Comparison of ENCODE assay signal across 21 cellular contexts in the genomic region with DNA sequence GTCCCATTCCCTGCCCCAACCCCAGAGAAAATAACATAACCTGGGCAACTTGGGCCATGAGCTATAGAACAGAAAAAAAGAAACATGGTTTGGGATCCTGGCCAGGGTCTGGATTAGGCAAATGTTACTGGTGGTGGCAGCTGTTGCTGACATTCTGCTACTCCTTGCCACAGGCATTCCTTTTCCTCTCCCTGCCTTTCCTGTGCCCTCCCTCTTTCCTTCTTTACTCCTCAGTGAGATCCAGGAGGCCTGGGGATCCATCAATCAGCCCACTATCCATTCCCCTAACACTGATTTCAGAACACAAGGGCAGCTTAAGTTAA.
"Had no signal": no experiment of that assay in that cellular context is flagged by ENCODE, and none has a peak within 500 bp of the region (broad histone marks: within the 10 kb centered on the region; RNA-seq: fewer than 3 reads in every experiment).

No MANE protein-coding gene starts in this region.

- H3K9ac ChIP-seq: parathyroid adenoma had no signal

- ATAC-seq: activated CD8-positive, alpha-beta T cell treated with anti-CD3 and anti-CD28 coated beads for 36 hours; activated T-cell treated with anti-CD3 and anti-CD28 coated beads, Interleukin-2, amount 50 U/mL, for 4 hours; body of pancreas; effector memory CD8-positive, alpha-beta T cell; left colon; naive thymus-derived CD4-positive, alpha-beta T cell; upper lobe of right lung; WTC11 had no signal

- H3K27me3 ChIP-seq: body of pancreas, neutrophil, upper lobe of right lung had no signal

- H3K4me3 ChIP-seq: body of pancreas, lung, upper lobe of right lung had no signal

- FAIRE-seq: small intestine, TTC549 had no signal

- H3K4me1 ChIP-seq: body of pancreas, parathyroid adenoma, upper lobe of right lung had no signal

- H3K4me3 Mint-ChIP-seq: activated CD8-positive, alpha-beta T cell treated with anti-CD3 and anti-CD28 coated beads for 36 hours; activated naive CD8-positive, alpha-beta T cell; activated T-cell treated with anti-CD3 and anti-CD28 coated beads, Interleukin-2, amount 50 U/mL, for 4 hours; central memory CD8-positive, alpha-beta T cell; dendritic cell treated with granulocyte-macrophage colony-stimulating factor and Interleukin-4, amounts not matched to agents 40 ng/mL and 50 ng/mL, for 4 days; effector memory CD8-positive, alpha-beta T cell; naive thymus-derived CD4-positive, alpha-beta T cell; stimulated activated naive CD8-positive, alpha-beta T cell treated with anti-CD3 and anti-CD28 coated beads, Interleukin-15, Interleukin-2, amounts not matched to agents 100 ng/mL and 50 ng/mL, for 24 hours; WTC11 had no signal

- H3K9me3 Mint-ChIP-seq: activated CD8-positive, alpha-beta T cell treated with anti-CD3 and anti-CD28 coated beads for 36 hours; activated T-cell treated with anti-CD3 and anti-CD28 coated beads, Interleukin-2, amount 50 U/mL, for 4 hours; central memory CD8-positive, alpha-beta T cell; dendritic cell treated with granulocyte-macrophage colony-stimulating factor and Interleukin-4, amounts not matched to agents 40 ng/mL and 50 ng/mL, for 4 days; stimulated activated naive CD8-positive, alpha-beta T cell treated with anti-CD3 and anti-CD28 coated beads, Interleukin-15, Interleukin-2, amounts not matched to agents 100 ng/mL and 50 ng/mL, for 24 hours had no signal

- DNase-seq: activated CD4-positive, alpha-beta T cell treated with anti-CD3 and anti-CD28 coated beads for 48 hours; activated CD8-positive, alpha-beta T cell treated with anti-CD3 and anti-CD28 coated beads for 36 hours; activated gamma-delta T cell; activated T-cell treated with anti-CD3 and anti-CD28 coated beads, Interleukin-2, amount 50 U/mL, for 4 hours; amniotic stem cell; body of pancreas; effector memory CD8-positive, alpha-beta T cell; left colon; naive thymus-derived CD4-positive, alpha-beta T cell; small intestine; upper lobe of right lung had no signal

- H3K27me3 Mint-ChIP-seq: activated naive CD8-positive, alpha-beta T cell; dendritic cell treated with granulocyte-macrophage colony-stimulating factor and Interleukin-4, amounts not matched to agents 40 ng/mL and 50 ng/mL, for 4 days had no signal

- H3K9me3 ChIP-seq: body of pancreas, neutrophil, upper lobe of right lung had no signal

- H3K27ac Mint-ChIP-seq: activated CD8-positive, alpha-beta T cell treated with anti-CD3 and anti-CD28 coated beads for 36 hours; activated naive CD8-positive, alpha-beta T cell; dendritic cell treated with granulocyte-macrophage colony-stimulating factor and Interleukin-4, amounts not matched to agents 40 ng/mL and 50 ng/mL, for 4 days; effector memory CD8-positive, alpha-beta T cell; naive thymus-derived CD4-positive, alpha-beta T cell; stimulated activated naive CD8-positive, alpha-beta T cell treated with anti-CD3 and anti-CD28 coated beads, Interleukin-15, Interleukin-2, amounts not matched to agents 100 ng/mL and 50 ng/mL, for 24 hours; WTC11 had no signal

- H3K36me3 Mint-ChIP-seq: activated naive CD8-positive, alpha-beta T cell; naive thymus-derived CD4-positive, alpha-beta T cell had no signal

- H3K79me2 ChIP-seq: parathyroid adenoma had no signal

- H2AFZ ChIP-seq: parathyroid adenoma had no signal

- H3K27ac ChIP-seq: body of pancreas, epithelial cell of prostate, neutrophil, parathyroid adenoma, upper lobe of right lung had no signal

- H3K4me1 Mint-ChIP-seq: central memory CD8-positive, alpha-beta T cell; naive thymus-derived CD4-positive, alpha-beta T cell had no signal

- H3K36me3 ChIP-seq: neutrophil, upper lobe of right lung had no signal
